ENCODE assay signal across 22 cellular contexts in the genomic region with DNA sequence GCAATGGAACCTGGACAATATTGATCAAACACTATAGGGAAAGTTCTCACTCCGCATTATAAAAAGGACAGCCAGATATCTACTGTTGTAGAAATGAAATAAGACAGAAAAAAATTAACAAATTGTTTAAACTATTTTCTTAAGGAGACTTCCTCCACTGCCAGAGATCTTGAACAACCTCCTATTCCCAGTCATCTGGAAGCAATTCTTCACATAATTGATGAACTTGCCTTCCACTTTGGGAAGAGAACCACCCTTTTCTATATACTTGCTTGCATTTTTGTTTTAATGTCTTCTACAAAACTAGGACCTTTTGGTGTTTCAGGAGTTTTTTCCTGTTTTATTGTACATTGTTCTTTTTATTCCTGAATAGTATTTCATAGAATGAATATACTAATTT.
DNase-seq lines count a peak whose midpoint lies in the region; TF ChIP-seq lines count a peak whose summit lies in the region.
"Had no signal": no experiment of that assay in that cellular context is flagged by ENCODE, and none has a peak within 500 bp of the region (broad histone marks: within the 10 kb centered on the region; RNA-seq: fewer than 3 reads in every experiment).

No MANE protein-coding gene starts in this region.

- DNase-seq in SK-N-MC (ENCODE audit: low read depth, low spot score) (no peak), adipocyte (ENCODE audit: low read depth) (peak; percentile 20), fibroblast of peridontal ligament (ENCODE audit: extremely low read depth) (peak; percentile 65), GM13977 (ENCODE audit: low spot score) (no peak)
- no peak for DNase-seq in activated T-cell treated with anti-CD3 and anti-CD28 coated beads, Interleukin-2, amount 50 U/mL, for 1 hour
- DNase-seq: 8988T; ACHN; BE2C; C1 segment of cervical spinal cord; CD4-positive, alpha-beta memory T cell; CD4-positive, CD25-positive, alpha-beta regulatory T cell; CD8-positive, alpha-beta memory T cell; COR-L47; DMS 273 treated with DMSO at 0.1 percent for 48 hours; DMS153; DMS53; DMS79; DND-41; EL; GDM1 had no signal

- 0 out of 2 replicates have a peak overlapping the region, but pooled peaks have one; percentile 58 for H3K27ac ChIP-seq in SK-N-MC
- H3K27ac ChIP-seq: BLaER1 had no signal

- H3K4me1 ChIP-seq in adipocyte (ENCODE audit: control insufficient read depth, insufficient read depth, low read length), result no peaks in the 10 kb centered on the region
- H3K4me1 ChIP-seq: BLaER1 had no signal

- H3K9ac ChIP-seq in SK-N-MC (ENCODE audit: insufficient read length), result no peak overlapping the region
- no peak overlapping the region for H3K9ac ChIP-seq in adipocyte (ENCODE audit: low read length)
- H3K9ac ChIP-seq: BLaER1 had no signal

- in situ Hi-C loops in GM13977 (cut with MboI; ENCODE audit: low pct_unique_long_range_greater_than_20kb, low sequenced_read_pairs, unreplicated experiment), result no loop called here

- H3K36me3 ChIP-seq in SK-N-MC (ENCODE audit: insufficient read depth, low read length) (no peaks in the 10 kb centered on the region), adipocyte (ENCODE audit: control insufficient read depth, insufficient read depth, low read length, severe bottlenecking) (no peaks in the 10 kb centered on the region)
- H3K36me3 ChIP-seq: BE2C, BLaER1 had no signal

- no peaks in the 10 kb centered on the region for H3K27me3 ChIP-seq in adipocyte (replicated peaks; ENCODE audit: control insufficient read depth, insufficient read depth, low read length)
- H3K27me3 ChIP-seq: BE2C, BLaER1 had no signal

- H3K4me3 ChIP-seq in SK-N-MC (no peak overlapping the region), adipocyte (ENCODE audit: low read length) (no peak overlapping the region)
- H3K4me3 ChIP-seq: BLaER1, GM12878 had no signal

- TF ChIP-seq CTCF in GM13977 (IDR thresholded peaks at IDR 0.05; ENCODE audit: extremely low read depth, insufficient read depth, missing control alignments), result no peak

- H3K9me3 ChIP-seq in SK-N-MC (ENCODE audit: low read depth, low read length) (no peaks in the 10 kb centered on the region), adipocyte (ENCODE audit: control insufficient read depth, low read length) (no peaks in the 10 kb centered on the region)
- H3K9me3 ChIP-seq: BE2C, BLaER1 had no signal

Comparison
In these comparisons a context has a peak if more than half of its experiments do, and no peak if none do; other contexts are left out.
1. DNase-seq: peak in adipocyte (single experiment) and fibroblast of peridontal ligament (single experiment); none in SK-N-MC (single experiment), activated T-cell treated with anti-CD3 and anti-CD28 coated beads, Interleukin-2, amount 50 U/mL, for 1 hour (single experiment) and GM13977 (single experiment).